1 cellular context compared by ENCODE assay signal in genomic region chr11:74037309-74037708, GRCh38.
TF ChIP-seq lines count a peak whose summit lies in the region.

No MANE protein-coding gene starts in this region.

TF ChIP-seq in HCT116, 20 proteins besides CTCF, POLR2A, EP300 and RAD21 (continued from another document):
- no peak for TF ChIP-seq ZBTB33 (IDR thresholded peaks at IDR 0.05; ENCODE audit: extremely low read depth, insufficient replicate concordance, low read length)
- no peak for TF ChIP-seq POLR2AphosphoS5 (IDR thresholded peaks at IDR 0.05; ENCODE audit: low read depth, low read length)
- TF ChIP-seq EZH2phosphoT487 (IDR thresholded peaks at IDR 0.05; ENCODE audit: borderline replicate concordance) = no peak
- TF ChIP-seq EZH2 (IDR thresholded peaks at IDR 0.05) = no peak
- TF ChIP-seq SRF (IDR thresholded peaks at IDR 0.05; ENCODE audit: low read depth) = no peak
- no peak for TF ChIP-seq TCF7L2 (IDR thresholded peaks at IDR 0.05; ENCODE audit: borderline replicate concordance, extremely low read depth, insufficient read depth, insufficient read length)
- TF ChIP-seq SIN3A (IDR thresholded peaks at IDR 0.05; ENCODE audit: low read depth) = no peak
- no peak for TF ChIP-seq ATF3 (IDR thresholded peaks at IDR 0.05)
- TF ChIP-seq SP1 (IDR thresholded peaks at IDR 0.05; ENCODE audit: low read depth) = peak; percentile 29; the same call in 1 of the 2 replicates
TF ChIP-seq in HCT116: peak in this region for 4.
